23 cellular contexts compared by ENCODE assay signal in genomic region chr12:2631613-2632350, GRCh38.
DNase-seq lines count a peak whose midpoint lies in the region; ATAC-seq and TF ChIP-seq lines count a peak whose summit lies in the region.
"Had no signal": no experiment of that assay in that cellular context is flagged by ENCODE, and none has a peak within 500 bp of the region (broad histone marks: within the 10 kb centered on the region; RNA-seq: fewer than 3 reads in every experiment).

No MANE protein-coding gene starts in this region.

- no peaks in the 10 kb centered on the region for H4K20me1 ChIP-seq in osteoblast (ENCODE audit: insufficient read depth, low read length)

- H3K9me3 Mint-ChIP-seq in type B pancreatic cell: no peaks in the 10 kb centered on the region
- H3K9me3 Mint-ChIP-seq: activated CD4-positive, alpha-beta T cell treated with anti-CD3 and anti-CD28 coated beads, Interleukin-2, amount 10 ng/mL, durations not matched to agents 7 days and 5 days; activated naive CD4-positive, alpha-beta T cell treated with anti-CD3 and anti-CD28 coated beads, Interleukin-2, amount 50 U/mL, for 72 hours; activated T-helper 17 cell treated with anti-CD3 and anti-CD28 coated beads, Interleukin-2, amount 50 U/mL, for 72 hours; T-helper 2 cell treated with Interferon-gamma antibody and Interleukin-4, amounts not matched to agents 5 μg/mL and 100 μg/mL, for 36 hours had no signal

- intact Hi-C loops in body of pancreas (cut with DNase I) (no loop called here), left cardiac atrium (cut with DNase I) (no loop called here)

- H3K27me3 ChIP-seq in body of pancreas (no peaks in the 10 kb centered on the region), osteoblast (ENCODE audit: insufficient read depth, low read length) (no peaks in the 10 kb centered on the region)

- no peak overlapping the region for H3K4me3 ChIP-seq in body of pancreas
- no peak overlapping the region for H3K4me3 ChIP-seq in osteoblast (ENCODE audit: insufficient read depth, low read length)

- no peaks in the 10 kb centered on the region for H3K79me2 ChIP-seq in osteoblast (ENCODE audit: insufficient read depth, low read length)

- no peak overlapping the region for H2AFZ ChIP-seq in osteoblast (ENCODE audit: low read length)

- H3K4me1 Mint-ChIP-seq in type B pancreatic cell (ENCODE audit: unreplicated experiment): peaks cover 12% of the 10 kb centered on the region
- H3K4me1 Mint-ChIP-seq: activated CD4-positive, alpha-beta T cell treated with anti-CD3 and anti-CD28 coated beads, Interleukin-2, amount 10 ng/mL, durations not matched to agents 7 days and 5 days; activated T-helper 17 cell treated with anti-CD3 and anti-CD28 coated beads, Interleukin-2, amount 50 U/mL, for 72 hours had no signal

- peaks cover 22% of the 10 kb centered on the region for H3K27me3 Mint-ChIP-seq in type B pancreatic cell

- peak overlapping the region; percentile 73 for H3K27ac Mint-ChIP-seq in type B pancreatic cell
- H3K27ac Mint-ChIP-seq: activated CD4-positive, alpha-beta T cell treated with anti-CD3 and anti-CD28 coated beads, Interleukin-2, amount 10 ng/mL, durations not matched to agents 7 days and 5 days; activated T-helper 17 cell treated with anti-CD3 and anti-CD28 coated beads, Interleukin-2, amount 50 U/mL, for 72 hours; T-helper 2 cell treated with Interferon-gamma antibody and Interleukin-4, amounts not matched to agents 5 μg/mL and 100 μg/mL, for 36 hours had no signal

- H3K36me3 ChIP-seq in body of pancreas (replicated peaks in 1 of 2; ENCODE audit: insufficient read depth in 1 of 2, low read depth in 2 of 2) (no peaks in the 10 kb centered on the region), osteoblast (ENCODE audit: insufficient read depth, low read length) (no peaks in the 10 kb centered on the region)
- H3K36me3 ChIP-seq: neutrophil, WERI-Rb-1 had no signal

- H3K27ac ChIP-seq in body of pancreas (no peak overlapping the region), osteoblast (ENCODE audit: low read depth, low read length) (no peak overlapping the region)
- H3K27ac ChIP-seq: neutrophil, WERI-Rb-1 had no signal

- H3K4me3 Mint-ChIP-seq in type B pancreatic cell: no peak overlapping the region
- H3K4me3 Mint-ChIP-seq: activated CD4-positive, alpha-beta T cell treated with anti-CD3 and anti-CD28 coated beads, Interleukin-2, amount 10 ng/mL, durations not matched to agents 7 days and 5 days; activated T-helper 17 cell treated with anti-CD3 and anti-CD28 coated beads, Interleukin-2, amount 50 U/mL, for 72 hours; T-helper 2 cell treated with Interferon-gamma antibody and Interleukin-4, amounts not matched to agents 5 μg/mL and 100 μg/mL, for 36 hours had no signal

- H3K4me1 ChIP-seq in body of pancreas (no peaks in the 10 kb centered on the region), osteoblast (ENCODE audit: insufficient read depth, low read length) (peaks cover 3% of the 10 kb centered on the region)

- no peaks in the 10 kb centered on the region for H3K9me3 ChIP-seq in body of pancreas
- no peaks in the 10 kb centered on the region for H3K9me3 ChIP-seq in osteoblast (ENCODE audit: low read depth, low read length)
- H3K9me3 ChIP-seq: neutrophil had no signal

- TF ChIP-seq CTCF in body of pancreas (IDR thresholded peaks at IDR 0.05) (no peak), osteoblast (IDR thresholded peaks at IDR 0.05; ENCODE audit: extremely low read depth, low read depth, low read length) (no peak), type B pancreatic cell (conservative IDR thresholded peaks at IDR 0.05) (no peak)

- 72 to 78% methylated on average over 16 of the region's 16 CpGs for WGBS in body of pancreas, 2 donors

- H3K4me2 ChIP-seq in osteoblast (ENCODE audit: insufficient read depth, low read length): peak overlapping the region; percentile 36

- no peak for TF ChIP-seq POLR2A in body of pancreas (IDR thresholded peaks at IDR 0.05)

- ATAC-seq in body of pancreas (peak; percentile 4), left cardiac atrium (peak; percentile 53 to 70)
- ATAC-seq: activated naive CD4-positive, alpha-beta T cell treated with anti-CD3 and anti-CD28 coated beads, Interleukin-2, amount 50 U/mL, for 72 hours; activated T-helper 17 cell treated with anti-CD3 and anti-CD28 coated beads, Interleukin-2, amount 50 U/mL, for 72 hours; SK-N-SH treated with all-trans-retinoic acid at 6 μM for 48 hours; stimulated activated naive CD8-positive, alpha-beta T cell treated with anti-CD3 and anti-CD28 coated beads, Interleukin-15, Interleukin-2, amounts not matched to agents 100 U/mL and 50 U/mL, for 24 hours had no signal

- peaks cover 35% of the 10 kb centered on the region for H3K36me3 Mint-ChIP-seq in type B pancreatic cell
- H3K36me3 Mint-ChIP-seq: activated naive CD4-positive, alpha-beta T cell treated with anti-CD3 and anti-CD28 coated beads, Interleukin-2, amount 50 U/mL, for 72 hours had no signal

- DNase-seq in body of pancreas: peak in 1 of 4 donors; percentile 8
- no peak for DNase-seq in left cardiac atrium
- DNase-seq in osteoblast (ENCODE audit: insufficient read length, low spot score, missing footprints): peak; percentile 78
- DNase-seq in type B pancreatic cell (ENCODE audit: extremely low spot score, unreplicated experiment): no peak
- DNase-seq in NCI-H774 (lab: John Stamatoyannopoulos, UW): no peak
- no peak for DNase-seq in NCI-H345 treated with DMSO at 0.1 percent for 48 hours (lab: John Stamatoyannopoulos, UW; ENCODE audit: unreplicated experiment)
- no peak for DNase-seq in NCI-H2171 treated with DMSO at 0.1 percent for 48 hours (lab: John Stamatoyannopoulos, UW)
- no peak for DNase-seq in amygdala (lab: John Stamatoyannopoulos, UW)
- DNase-seq: activated CD4-positive, alpha-beta T cell treated with anti-CD3 and anti-CD28 coated beads, Interleukin-2, amount 10 ng/mL, durations not matched to agents 7 days and 5 days; C1 segment of cervical spinal cord; cortex of kidney; NCI-H1417 treated with DMSO at 0.1 percent for 48 hours; NCI-H526 treated with DMSO at 0.1 percent for 48 hours; RPMI8226; stimulated activated CD4-positive, alpha-beta T cell treated with anti-CD3 and anti-CD28 coated beads, Interleukin-12 subunit alpha, Interleukin-12 subunit beta, amount 100 ng/mL, for 4 hours; stimulated activated CD4-positive, alpha-beta T cell treated with anti-CD3 and anti-CD28 coated beads, Interleukin-4, amount 100 ng/mL, for 4 hours; stimulated activated naive CD8-positive, alpha-beta T cell treated with anti-CD3 and anti-CD28 coated beads, Interleukin-15, Interleukin-2, amounts not matched to agents 100 U/mL and 50 U/mL, for 24 hours; WERI-Rb-1 had no signal
